Comparison of ENCODE assay signal across 10 cellular contexts in genomic region chr11:71799571-71800128, GRCh38. TPM values are rescaled to one million over a fixed set of nuclear protein-coding genes. Genes with fewer than 3 reads are reported as not detected.
"Had no signal": no experiment of that assay in that cellular context is flagged by ENCODE, and none has a peak within 500 bp of the region (broad histone marks: within the 10 kb centered on the region; RNA-seq: fewer than 3 reads in every experiment).

No MANE protein-coding gene starts in this region.

RNA-seq across cellular contexts. Expression of gene DEFB108B, which starts 33.4 kb away (rescaled TPM):
- total RNA-seq: activated B cell treated with CpG ODN at 0.5 μM for 24 hours; activated CD4-positive, alpha-beta T cell treated with anti-CD3 and anti-CD28 coated beads, Interleukin-2, amount 10 ng/mL, durations not matched to agents 24 days and 14 days; activated CD8-positive, alpha-beta memory T cell treated with anti-CD3 and anti-CD28 coated beads, Interleukin-2, amount 10 ng/mL, durations not matched to agents 7 days and 5 days; activated T-helper 1 cell treated with anti-CD3 and anti-CD28 coated beads, Interleukin-12 subunit alpha, Interleukin-12 subunit beta, Interleukin-2, Interleukin-4 antibody, amounts not matched to agents 30 ng/mL and 10 ng/mL and 1 ng/mL, durations not matched to agents 14 hours and 24 hours and 36 hours; aorta; body of pancreas; bronchial epithelial cell; chondrocyte; M059J; T-helper 17 cell had no signal
- polyA plus RNA-seq: aorta had no signal
